In genomic region chr21:29788752-29789151, GRCh38 we compare ENCODE assay signal across 32 cellular contexts.
"Had no signal": no experiment of that assay in that cellular context is flagged by ENCODE, and none has a peak within 500 bp of the region (broad histone marks: within the 10 kb centered on the region; RNA-seq: fewer than 3 reads in every experiment).

No MANE protein-coding gene starts in this region.

- H3K4me3 Mint-ChIP-seq: activated CD4-positive, alpha-beta memory T cell treated with anti-CD3 and anti-CD28 coated beads, Interleukin-2, amount 10 ng/mL, durations not matched to agents 7 days and 5 days; activated CD4-positive, alpha-beta T cell treated with anti-CD3 and anti-CD28 coated beads, Interleukin-2, amount 10 ng/mL, durations not matched to agents 7 days and 5 days; activated naive CD8-positive, alpha-beta T cell; activated T-cell treated with anti-CD3 and anti-CD28 coated beads, Interleukin-2, amount 50 U/mL, for 24 hours; activated T-cell treated with anti-CD3 and anti-CD28 coated beads, Interleukin-2, amount 50 U/mL, for 72 hours; effector memory CD8-positive, alpha-beta T cell; T-helper 17 cell; T-helper 2 cell treated with Interferon-gamma antibody and Interleukin-4, amounts not matched to agents 5 μg/mL and 100 μg/mL, for 36 hours had no signal

- H3K36me3 ChIP-seq: esophagus muscularis mucosa, gastrocnemius medialis, heart left ventricle had no signal

- DNase-seq: activated CD4-positive, alpha-beta memory T cell treated with anti-CD3 and anti-CD28 coated beads, Interleukin-2, amount 10 ng/mL, durations not matched to agents 7 days and 5 days; activated CD4-positive, alpha-beta T cell treated with anti-CD3 and anti-CD28 coated beads for 1 hour; activated CD4-positive, alpha-beta T cell treated with anti-CD3 and anti-CD28 coated beads for 4 hours; activated CD4-positive, alpha-beta T cell treated with anti-CD3 and anti-CD28 coated beads, Interleukin-2, amount 10 ng/mL, durations not matched to agents 7 days and 5 days; activated CD4-positive, alpha-beta T cell treated with anti-CD3 and anti-CD28 coated beads, Interleukin-2, amount 50 U/mL, for 4 hours; activated CD8-positive, alpha-beta memory T cell treated with anti-CD3 and anti-CD28 coated beads, Interleukin-2, amount 50 U/mL, for 48 hours; activated gamma-delta T cell treated with Interleukin-2 at 50 U/mL for 16 hours; activated naive CD4-positive, alpha-beta T cell treated with anti-CD3 and anti-CD28 coated beads, Interleukin-2, amount 50 U/mL, for 16 hours; activated naive CD4-positive, alpha-beta T cell treated with Interleukin-2 at 50 U/mL for 16 hours; activated T-cell treated with anti-CD3 and anti-CD28 coated beads for 4 hours; activated T-cell treated with anti-CD3 and anti-CD28 coated beads, Interleukin-2, amount 50 U/mL, for 24 hours; activated T-cell treated with anti-CD3 and anti-CD28 coated beads, Interleukin-2, amount 50 U/mL, for 72 hours; amniotic stem cell; anterior cingulate cortex; body of pancreas; caudate nucleus; cortex of kidney; dermis blood vessel endothelial cell; effector CD4-positive, alpha-beta T cell; effector memory CD8-positive, alpha-beta T cell; erythroblast; foreskin keratinocyte; gastrocnemius medialis; glutamatergic neuron; heart left ventricle; T-helper 1 cell; T-helper 17 cell; T1000 had no signal

- FAIRE-seq: colon had no signal

- H3K27ac ChIP-seq: esophagus muscularis mucosa, foreskin keratinocyte, gastrocnemius medialis, heart left ventricle had no signal

- H3K4me1 ChIP-seq: esophagus muscularis mucosa, foreskin keratinocyte, gastrocnemius medialis, heart left ventricle had no signal

- ATAC-seq: activated T-cell treated with anti-CD3 and anti-CD28 coated beads, Interleukin-2, amount 50 U/mL, for 72 hours; body of pancreas; effector memory CD8-positive, alpha-beta T cell; foreskin keratinocyte; gastrocnemius medialis; heart left ventricle; T-helper 17 cell had no signal

- H3K4me1 Mint-ChIP-seq: activated CD4-positive, alpha-beta memory T cell treated with anti-CD3 and anti-CD28 coated beads, Interleukin-2, amount 10 ng/mL, durations not matched to agents 7 days and 5 days; activated CD4-positive, alpha-beta T cell treated with anti-CD3 and anti-CD28 coated beads, Interleukin-2, amount 10 ng/mL, durations not matched to agents 7 days and 5 days; T-helper 17 cell had no signal

- H3K36me3 Mint-ChIP-seq: activated naive CD8-positive, alpha-beta T cell had no signal

- H3K9me3 Mint-ChIP-seq: activated CD4-positive, alpha-beta memory T cell treated with anti-CD3 and anti-CD28 coated beads, Interleukin-2, amount 10 ng/mL, durations not matched to agents 7 days and 5 days; activated CD4-positive, alpha-beta T cell treated with anti-CD3 and anti-CD28 coated beads, Interleukin-2, amount 10 ng/mL, durations not matched to agents 7 days and 5 days; activated T-cell treated with anti-CD3 and anti-CD28 coated beads, Interleukin-2, amount 50 U/mL, for 24 hours; activated T-cell treated with anti-CD3 and anti-CD28 coated beads, Interleukin-2, amount 50 U/mL, for 72 hours; T-helper 2 cell treated with Interferon-gamma antibody and Interleukin-4, amounts not matched to agents 5 μg/mL and 100 μg/mL, for 36 hours had no signal

- H3K27ac Mint-ChIP-seq: activated CD4-positive, alpha-beta memory T cell treated with anti-CD3 and anti-CD28 coated beads, Interleukin-2, amount 10 ng/mL, durations not matched to agents 7 days and 5 days; activated CD4-positive, alpha-beta T cell treated with anti-CD3 and anti-CD28 coated beads, Interleukin-2, amount 10 ng/mL, durations not matched to agents 7 days and 5 days; activated naive CD8-positive, alpha-beta T cell; activated T-cell treated with anti-CD3 and anti-CD28 coated beads, Interleukin-2, amount 50 U/mL, for 24 hours; activated T-cell treated with anti-CD3 and anti-CD28 coated beads, Interleukin-2, amount 50 U/mL, for 72 hours; effector memory CD8-positive, alpha-beta T cell; T-helper 17 cell; T-helper 2 cell treated with Interferon-gamma antibody and Interleukin-4, amounts not matched to agents 5 μg/mL and 100 μg/mL, for 36 hours had no signal

- H3K9me3 ChIP-seq: body of pancreas, esophagus muscularis mucosa, gastrocnemius medialis, heart left ventricle had no signal

- H3K4me3 ChIP-seq: body of pancreas, esophagus muscularis mucosa, gastrocnemius medialis, heart left ventricle had no signal

- H3K27me3 Mint-ChIP-seq: activated CD4-positive, alpha-beta memory T cell treated with anti-CD3 and anti-CD28 coated beads, Interleukin-2, amount 10 ng/mL, durations not matched to agents 7 days and 5 days; effector memory CD8-positive, alpha-beta T cell had no signal

- H3K27me3 ChIP-seq: body of pancreas, gastrocnemius medialis, heart left ventricle had no signal
